Comparison of ENCODE assay signal across 3 cellular contexts in the genomic region with DNA sequence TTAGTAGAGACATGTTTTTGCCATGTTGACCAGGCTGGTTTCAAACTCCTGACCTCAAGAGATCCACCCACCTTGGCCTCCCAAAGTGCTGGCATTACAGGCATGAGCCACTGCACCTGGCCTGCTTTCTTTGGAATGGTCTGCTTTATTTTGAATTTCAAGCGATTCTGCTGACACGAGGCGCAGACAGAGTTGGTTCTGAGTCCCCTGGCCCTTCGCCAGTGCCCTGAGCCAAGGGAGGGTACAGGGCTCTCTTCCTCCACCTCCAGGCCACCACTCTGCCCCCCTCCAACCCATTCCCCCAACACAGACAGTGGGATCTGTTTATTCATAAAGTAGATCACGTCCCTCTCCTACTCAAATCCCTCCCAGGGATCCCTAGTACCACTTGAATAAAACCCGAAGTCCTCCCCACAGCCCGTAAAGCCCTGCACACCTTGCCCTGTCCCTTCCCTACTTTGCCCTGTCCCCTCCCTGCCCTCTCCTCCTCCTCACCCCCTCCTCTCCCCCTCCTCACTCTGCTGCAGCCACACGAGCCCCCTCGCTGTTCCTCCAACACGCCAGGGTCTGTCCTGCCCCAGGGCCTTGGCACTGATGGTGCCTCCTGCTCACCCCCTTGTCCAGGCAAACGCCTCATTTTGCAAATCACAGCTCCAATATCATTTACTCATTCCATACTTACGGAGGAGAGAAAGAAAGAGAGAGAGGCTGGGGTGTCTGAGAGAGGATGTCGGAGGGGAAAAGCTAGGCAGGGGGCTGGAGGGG.
TF ChIP-seq lines count a peak whose summit lies in the region.

No MANE protein-coding gene starts in this region.

TF ChIP-seq in SK-N-SH, 30 proteins besides CTCF, POLR2A, EP300 and RAD21:
- TF ChIP-seq JUND (IDR thresholded peaks at IDR 0.05) (no peak), ELF1 (IDR thresholded peaks at IDR 0.05) (no peak), NRF1 (IDR thresholded peaks at IDR 0.05; ENCODE audit: low read depth, low read length) (no peak), POLR2AphosphoS5 (IDR thresholded peaks at IDR 0.05; ENCODE audit: low read depth, low read length) (no peak), FOXJ3 (CRISPR knock-in tag; IDR thresholded peaks at IDR 0.05) (no peak), YY1 (IDR thresholded peaks at IDR 0.05; ENCODE audit: low read depth) (no peak), TEAD4 (IDR thresholded peaks at IDR 0.05; ENCODE audit: borderline replicate concordance, insufficient read depth) (no peak), NFIC (IDR thresholded peaks at IDR 0.05; ENCODE audit: borderline replicate concordance) (no peak), FOSL2 (IDR thresholded peaks at IDR 0.05; ENCODE audit: borderline replicate concordance, low read depth) (no peak), CHD2 (IDR thresholded peaks at IDR 0.05; ENCODE audit: low read length, partially characterized antibody) (no peak), TAF1 (IDR thresholded peaks at IDR 0.05; ENCODE audit: borderline replicate concordance, low read depth, low read length) (no peak), MXI1 (IDR thresholded peaks at IDR 0.05; ENCODE audit: low read depth, low read length) (no peak), GABPA (IDR thresholded peaks at IDR 0.05; ENCODE audit: low read depth) (no peak)
- TF ChIP-seq, protein P1, sequence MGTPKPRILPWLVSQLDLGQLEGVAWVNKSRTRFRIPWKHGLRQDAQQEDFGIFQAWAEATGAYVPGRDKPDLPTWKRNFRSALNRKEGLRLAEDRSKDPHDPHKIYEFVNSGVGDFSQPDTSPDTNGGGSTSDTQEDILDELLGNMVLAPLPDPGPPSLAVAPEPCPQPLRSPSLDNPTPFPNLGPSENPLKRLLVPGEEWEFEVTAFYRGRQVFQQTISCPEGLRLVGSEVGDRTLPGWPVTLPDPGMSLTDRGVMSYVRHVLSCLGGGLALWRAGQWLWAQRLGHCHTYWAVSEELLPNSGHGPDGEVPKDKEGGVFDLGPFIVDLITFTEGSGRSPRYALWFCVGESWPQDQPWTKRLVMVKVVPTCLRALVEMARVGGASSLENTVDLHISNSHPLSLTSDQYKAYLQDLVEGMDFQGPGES (IDR thresholded peaks at IDR 0.05; ENCODE audit: low read depth, low read length): no peak
- TF ChIP-seq, protein P2, sequence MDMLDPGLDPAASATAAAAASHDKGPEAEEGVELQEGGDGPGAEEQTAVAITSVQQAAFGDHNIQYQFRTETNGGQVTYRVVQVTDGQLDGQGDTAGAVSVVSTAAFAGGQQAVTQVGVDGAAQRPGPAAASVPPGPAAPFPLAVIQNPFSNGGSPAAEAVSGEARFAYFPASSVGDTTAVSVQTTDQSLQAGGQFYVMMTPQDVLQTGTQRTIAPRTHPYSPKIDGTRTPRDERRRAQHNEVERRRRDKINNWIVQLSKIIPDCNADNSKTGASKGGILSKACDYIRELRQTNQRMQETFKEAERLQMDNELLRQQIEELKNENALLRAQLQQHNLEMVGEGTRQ (IDR thresholded peaks at IDR 0.05; ENCODE audit: borderline replicate concordance, low read depth, low read length): no peak

TF ChIP-seq in SK-N-SH treated with all-trans-retinoic acid at 6 μM for 48 hours, 23 proteins besides CTCF, POLR2A, EP300 and RAD21:
- no peak for TF ChIP-seq ZNF565 (CRISPR knock-in tag; conservative IDR thresholded peaks at IDR 0.05; ENCODE audit: low read depth)
- TF ChIP-seq TCF4 (CRISPR knock-in tag; IDR thresholded peaks at IDR 0.05; ENCODE audit: borderline replicate concordance): no peak
- TF ChIP-seq, protein P3, sequence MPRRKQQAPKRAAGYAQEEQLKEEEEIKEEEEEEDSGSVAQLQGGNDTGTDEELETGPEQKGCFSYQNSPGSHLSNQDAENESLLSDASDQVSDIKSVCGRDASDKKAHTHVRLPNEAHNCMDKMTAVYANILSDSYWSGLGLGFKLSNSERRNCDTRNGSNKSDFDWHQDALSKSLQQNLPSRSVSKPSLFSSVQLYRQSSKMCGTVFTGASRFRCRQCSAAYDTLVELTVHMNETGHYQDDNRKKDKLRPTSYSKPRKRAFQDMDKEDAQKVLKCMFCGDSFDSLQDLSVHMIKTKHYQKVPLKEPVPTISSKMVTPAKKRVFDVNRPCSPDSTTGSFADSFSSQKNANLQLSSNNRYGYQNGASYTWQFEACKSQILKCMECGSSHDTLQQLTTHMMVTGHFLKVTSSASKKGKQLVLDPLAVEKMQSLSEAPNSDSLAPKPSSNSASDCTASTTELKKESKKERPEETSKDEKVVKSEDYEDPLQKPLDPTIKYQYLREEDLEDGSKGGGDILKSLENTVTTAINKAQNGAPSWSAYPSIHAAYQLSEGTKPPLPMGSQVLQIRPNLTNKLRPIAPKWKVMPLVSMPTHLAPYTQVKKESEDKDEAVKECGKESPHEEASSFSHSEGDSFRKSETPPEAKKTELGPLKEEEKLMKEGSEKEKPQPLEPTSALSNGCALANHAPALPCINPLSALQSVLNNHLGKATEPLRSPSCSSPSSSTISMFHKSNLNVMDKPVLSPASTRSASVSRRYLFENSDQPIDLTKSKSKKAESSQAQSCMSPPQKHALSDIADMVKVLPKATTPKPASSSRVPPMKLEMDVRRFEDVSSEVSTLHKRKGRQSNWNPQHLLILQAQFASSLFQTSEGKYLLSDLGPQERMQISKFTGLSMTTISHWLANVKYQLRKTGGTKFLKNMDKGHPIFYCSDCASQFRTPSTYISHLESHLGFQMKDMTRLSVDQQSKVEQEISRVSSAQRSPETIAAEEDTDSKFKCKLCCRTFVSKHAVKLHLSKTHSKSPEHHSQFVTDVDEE (CRISPR knock-in tag; IDR thresholded peaks at IDR 0.05): no peak
- TF ChIP-seq OSR1 (CRISPR knock-in tag; IDR thresholded peaks at IDR 0.05): no peak
- no peak for TF ChIP-seq GLIS3 (CRISPR knock-in tag; IDR thresholded peaks at IDR 0.05)

TF ChIP-seq in H1, 55 proteins besides CTCF, POLR2A, EP300 and RAD21:
- TF ChIP-seq, protein P4, sequence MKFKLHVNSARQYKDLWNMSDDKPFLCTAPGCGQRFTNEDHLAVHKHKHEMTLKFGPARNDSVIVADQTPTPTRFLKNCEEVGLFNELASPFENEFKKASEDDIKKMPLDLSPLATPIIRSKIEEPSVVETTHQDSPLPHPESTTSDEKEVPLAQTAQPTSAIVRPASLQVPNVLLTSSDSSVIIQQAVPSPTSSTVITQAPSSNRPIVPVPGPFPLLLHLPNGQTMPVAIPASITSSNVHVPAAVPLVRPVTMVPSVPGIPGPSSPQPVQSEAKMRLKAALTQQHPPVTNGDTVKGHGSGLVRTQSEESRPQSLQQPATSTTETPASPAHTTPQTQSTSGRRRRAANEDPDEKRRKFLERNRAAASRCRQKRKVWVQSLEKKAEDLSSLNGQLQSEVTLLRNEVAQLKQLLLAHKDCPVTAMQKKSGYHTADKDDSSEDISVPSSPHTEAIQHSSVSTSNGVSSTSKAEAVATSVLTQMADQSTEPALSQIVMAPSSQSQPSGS (IDR thresholded peaks at IDR 0.05; ENCODE audit: low read length): no peak
- no peak for TF ChIP-seq BACH1 (IDR thresholded peaks at IDR 0.05; ENCODE audit: low read length)
